In genomic region chr5:56951946-56952691, GRCh38 we compare ENCODE assay signal across 8 cellular contexts. TPM values are rescaled to one million over a fixed set of nuclear protein-coding genes. Genes with fewer than 3 reads are reported as not detected.
A peak's percentile ranks its signal among the peaks of the same experiment; 100 is the strongest.
DNase-seq lines count a peak whose midpoint lies in the region; ATAC-seq and TF ChIP-seq lines count a peak whose summit lies in the region.

A gene with protein sequence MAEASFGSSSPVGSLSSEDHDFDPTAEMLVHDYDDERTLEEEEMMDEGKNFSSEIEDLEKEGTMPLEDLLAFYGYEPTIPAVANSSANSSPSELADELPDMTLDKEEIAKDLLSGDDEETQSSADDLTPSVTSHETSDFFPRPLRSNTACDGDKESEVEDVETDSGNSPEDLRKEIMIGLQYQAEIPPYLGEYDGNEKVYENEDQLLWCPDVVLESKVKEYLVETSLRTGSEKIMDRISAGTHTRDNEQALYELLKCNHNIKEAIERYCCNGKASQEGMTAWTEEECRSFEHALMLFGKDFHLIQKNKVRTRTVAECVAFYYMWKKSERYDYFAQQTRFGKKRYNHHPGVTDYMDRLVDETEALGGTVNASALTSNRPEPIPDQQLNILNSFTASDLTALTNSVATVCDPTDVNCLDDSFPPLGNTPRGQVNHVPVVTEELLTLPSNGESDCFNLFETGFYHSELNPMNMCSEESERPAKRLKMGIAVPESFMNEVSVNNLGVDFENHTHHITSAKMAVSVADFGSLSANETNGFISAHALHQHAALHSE (minus strand): TSS chr5:56952123. CDS start chr5:56952102, 21 bp downstream.

- peaks cover 27% of the 10 kb centered on the region for H3K36me3 ChIP-seq in HUES48 (ENCODE audit: control insufficient read depth, insufficient read depth, low read length)
- H3K36me3 ChIP-seq in stomach smooth muscle (ENCODE audit: control insufficient read depth in 2 of 2, insufficient read depth in 2 of 2, low read length in 2 of 2), result no peaks in the 10 kb centered on the region

- H3K4me1 Mint-ChIP-seq in activated T-helper 2 cell treated with anti-CD3 and anti-CD28 coated beads, Interferon-gamma antibody, Interleukin-2, Interleukin-4, amounts not matched to agents 10 μg/mL and 5 μg/mL and 100 μg/mL, durations not matched to agents 14 hours and 24 hours and 36 hours (ENCODE audit: low read depth), result peaks cover 23% of the 10 kb centered on the region
- H3K4me1 Mint-ChIP-seq in neural crest cell, result peaks cover 17% of the 10 kb centered on the region

- H3K27ac ChIP-seq in HUES48 (ENCODE audit: low read depth, low read length) (peak within 1 kb of the TSS; percentile 78), RWPE1 (peak within 1 kb of the TSS; percentile 88), stomach smooth muscle (ENCODE audit: low read length) (peak within 1 kb of the TSS; percentile 75)

- no peaks in the 10 kb centered on the region for H3K9me3 ChIP-seq in HUES48 (ENCODE audit: control insufficient read depth, insufficient read depth, low read length)
- no peaks in the 10 kb centered on the region for H3K9me3 ChIP-seq in stomach smooth muscle (ENCODE audit: control insufficient read depth in 2 of 2, low read length in 2 of 2)

- H3K4me3 ChIP-seq in HUES48 (ENCODE audit: low read depth, low read length) (peak within 1 kb of the TSS; percentile 85), stomach smooth muscle (ENCODE audit: low read length in 2 of 2) (peak within 1 kb of the TSS; percentile 84 to 87)

- H3K9ac ChIP-seq in HUES48 (ENCODE audit: low read depth, low read length) (peak within 1 kb of the TSS; percentile 81; the same call in 1 of the 2 replicates), stomach smooth muscle (ENCODE audit: low read length in 2 of 2) (peak within 1 kb of the TSS; percentile 77 to 83)

- H3K27me3 ChIP-seq in HUES48 (ENCODE audit: control insufficient read depth, insufficient read depth, low read length) (peaks cover 16% of the 10 kb centered on the region), stomach smooth muscle (ENCODE audit: control insufficient read depth in 1 of 2, insufficient read depth in 2 of 2, low read length in 2 of 2) (no peaks in the 10 kb centered on the region)

- CTCF ChIA-PET in RWPE1 (lab: Yijun Ruan, JAX), result no interaction called here

- H3K27ac Mint-ChIP-seq in activated T-helper 2 cell treated with anti-CD3 and anti-CD28 coated beads, Interferon-gamma antibody, Interleukin-2, Interleukin-4, amounts not matched to agents 10 μg/mL and 5 μg/mL and 100 μg/mL, durations not matched to agents 14 hours and 24 hours and 36 hours, result peak within 1 kb of the TSS; percentile 82
- peak within 1 kb of the TSS; percentile 95 for H3K27ac Mint-ChIP-seq in neural crest cell (ENCODE audit: unreplicated experiment)

- peaks cover 40% of the 10 kb centered on the region for H3K27me3 Mint-ChIP-seq in activated T-helper 2 cell treated with anti-CD3 and anti-CD28 coated beads, Interferon-gamma antibody, Interleukin-2, Interleukin-4, amounts not matched to agents 10 μg/mL and 5 μg/mL and 100 μg/mL, durations not matched to agents 14 hours and 24 hours and 36 hours (ENCODE audit: low read depth)
- H3K27me3 Mint-ChIP-seq in neural crest cell (ENCODE audit: low read depth), result peaks cover 8% of the 10 kb centered on the region

- peak; percentile 90 for ATAC-seq in GM21390 (IDR thresholded peaks at IDR 0.05; ENCODE audit: unreplicated experiment)

- peaks cover 15% of the 10 kb centered on the region for H3K36me3 Mint-ChIP-seq in activated T-helper 2 cell treated with anti-CD3 and anti-CD28 coated beads, Interferon-gamma antibody, Interleukin-2, Interleukin-4, amounts not matched to agents 10 μg/mL and 5 μg/mL and 100 μg/mL, durations not matched to agents 14 hours and 24 hours and 36 hours (ENCODE audit: low read depth)
- no peaks in the 10 kb centered on the region for H3K36me3 Mint-ChIP-seq in neural crest cell (ENCODE audit: low read depth)

- POLR2A ChIA-PET in RWPE1 (lab: Yijun Ruan, JAX; ENCODE audit: low non-redundant PET), result no interaction called here

- intact Hi-C loops in activated T-helper 2 cell treated with anti-CD3 and anti-CD28 coated beads, Interferon-gamma antibody, Interleukin-2, Interleukin-4, amounts not matched to agents 10 μg/mL and 5 μg/mL and 100 μg/mL, durations not matched to agents 14 hours and 24 hours and 36 hours (cut with micrococcal nuclease), result loop anchor here (2.0 kb wide), 1 partner anchor 221 kb away; no protein-coding TSS in a partner anchor

- TF ChIP-seq CTCF in RWPE1 (conservative IDR thresholded peaks at IDR 0.05; ENCODE audit: low read depth) (no peak), neural crest cell (conservative IDR thresholded peaks at IDR 0.05) (no peak)

- DNase-seq in DMS 273 (lab: John Stamatoyannopoulos, UW; ENCODE audit: unreplicated experiment), result peak; percentile 90
- DNase-seq in RWPE1 (ENCODE audit: low spot score), result peak; percentile 94
- peak; percentile 77 for DNase-seq in activated T-helper 2 cell treated with anti-CD3 and anti-CD28 coated beads, Interferon-gamma antibody, Interleukin-2, Interleukin-4, amounts not matched to agents 10 μg/mL and 5 μg/mL and 100 μg/mL, durations not matched to agents 14 hours and 24 hours and 36 hours (ENCODE audit: low spot score)
- DNase-seq in fibroblast of the conjunctiva (ENCODE audit: low read depth), result peak; percentile 33
- DNase-seq in neural crest cell (ENCODE audit: low read depth, low spot score), result peak; percentile 66

- H3K4me3 Mint-ChIP-seq in activated T-helper 2 cell treated with anti-CD3 and anti-CD28 coated beads, Interferon-gamma antibody, Interleukin-2, Interleukin-4, amounts not matched to agents 10 μg/mL and 5 μg/mL and 100 μg/mL, durations not matched to agents 14 hours and 24 hours and 36 hours (ENCODE audit: low read depth), result peak within 1 kb of the TSS; percentile 97
- H3K4me3 Mint-ChIP-seq in neural crest cell, result peak within 1 kb of the TSS; percentile 97

- peaks cover 13% of the 10 kb centered on the region for H3K4me1 ChIP-seq in HUES48 (ENCODE audit: control insufficient read depth, insufficient read depth, low read length)
- peaks cover 14% of the 10 kb centered on the region for H3K4me1 ChIP-seq in stomach smooth muscle (ENCODE audit: control insufficient read depth, insufficient read depth, low read length)

- no peaks in the 10 kb centered on the region for H3K9me3 Mint-ChIP-seq in activated T-helper 2 cell treated with anti-CD3 and anti-CD28 coated beads, Interferon-gamma antibody, Interleukin-2, Interleukin-4, amounts not matched to agents 10 μg/mL and 5 μg/mL and 100 μg/mL, durations not matched to agents 14 hours and 24 hours and 36 hours
- H3K9me3 Mint-ChIP-seq in neural crest cell, result no peaks in the 10 kb centered on the region

RNA-seq across cellular contexts. Expression of the gene that starts here (rescaled TPM):
- 24.1 and 28.3 TPM in 2 replicates for total RNA-seq in activated T-helper 2 cell treated with anti-CD3 and anti-CD28 coated beads, Interferon-gamma antibody, Interleukin-2, Interleukin-4, amounts not matched to agents 10 μg/mL and 5 μg/mL and 100 μg/mL, durations not matched to agents 14 hours and 24 hours and 36 hours
- total RNA-seq in neural crest cell, result 44.7 and 47.8 TPM in 2 replicates

Comparison
In these comparisons a context has a peak if more than half of its experiments do, and no peak if none do; other contexts are left out.
1. Peak in every context shown above with its lines: DNase-seq, ATAC-seq, H3K4me3 ChIP-seq and H3K27ac ChIP-seq.
2. DNase-seq: peak in every context shown above with its lines; median percentile 94 in RWPE1; 90 in DMS 273; 77 in activated T-helper 2 cell treated with anti-CD3 and anti-CD28 coated beads, Interferon-gamma antibody, Interleukin-2, Interleukin-4, amounts not matched to agents 10 μg/mL and 5 μg/mL and 100 μg/mL, durations not matched to agents 14 hours and 24 hours and 36 hours; 66 in neural crest cell; 33 in fibroblast of the conjunctiva.